ENCODE assay signal across 8 cellular contexts in genomic region chr1:30379684-30380624, GRCh38.
DNase-seq lines count a peak whose midpoint lies in the region; ATAC-seq, FAIRE-seq and TF ChIP-seq lines count a peak whose summit lies in the region.

No MANE protein-coding gene starts in this region.

- H3K4me3 Mint-ChIP-seq in activated naive CD8-positive, alpha-beta T cell treated with anti-CD3 and anti-CD28 coated beads, Interleukin-2, amount 50 U/mL, for 24 hours, result no peak overlapping the region

- FAIRE-seq in G401.6 (lab: Jason Lieb, UNC) (peak; percentile 37), pancreas (lab: Jason Lieb, UNC) (no peak)

- H3K27me3 ChIP-seq in MG63 (no peaks in the 10 kb centered on the region), pancreas (no peaks in the 10 kb centered on the region)

- intact Hi-C loops in Right ventricle myocardium inferior (cut with DNase I) (loop anchor here (2.0 kb wide), 1 partner anchor 1143 kb away; the partner anchor contains the start of gene PTPRU), pancreas (cut with DNase I) (loop anchor here in 2 of 3 donors (10.0 kb wide), 2 partner anchors 1135 to 1145 kb away; partner anchors contain the start of genes MECR (in 1 of the 2) and PTPRU (in 1 of the 2))

- CTCF ChIA-PET in RWPE1 (lab: Yijun Ruan, JAX), result interaction anchor here (0.6 to 2.2 kb wide), 38 partner anchors 8 to 1322 kb away, joined by 3 to 17 read pairs (median 4); partner anchors contain the start of gene MECR

- no peaks in the 10 kb centered on the region for H3K9me3 Mint-ChIP-seq in activated naive CD8-positive, alpha-beta T cell treated with anti-CD3 and anti-CD28 coated beads, Interleukin-2, amount 50 U/mL, for 24 hours

- TF ChIP-seq CTCF in RWPE1 (conservative IDR thresholded peaks at IDR 0.05; ENCODE audit: low read depth), result peak; percentile 89
- TF ChIP-seq CTCF in pancreas (IDR thresholded peaks at IDR 0.05), result peak; percentile 79 to 81 (median 80)

- H3K4me1 ChIP-seq in pancreas, result no peaks in the 10 kb centered on the region

- H3K4me1 Mint-ChIP-seq in activated naive CD8-positive, alpha-beta T cell treated with anti-CD3 and anti-CD28 coated beads, Interleukin-2, amount 50 U/mL, for 24 hours, result no peaks in the 10 kb centered on the region

- no peak for ATAC-seq in activated naive CD8-positive, alpha-beta T cell treated with anti-CD3 and anti-CD28 coated beads, Interleukin-2, amount 50 U/mL, for 24 hours
- ATAC-seq in Right ventricle myocardium inferior (peak; percentile 64), pancreas (peak; percentile 84 to 97 (median 92)), HG03378 (IDR thresholded peaks at IDR 0.05; ENCODE audit: unreplicated experiment) (no peak), GM19455 (IDR thresholded peaks at IDR 0.05; ENCODE audit: unreplicated experiment) (no peak)

- DNase-seq in MG63, result peak; percentile 70
- peak; percentile 82 for DNase-seq in RWPE1 (ENCODE audit: low spot score)
- peak; percentile 48 for DNase-seq in activated naive CD8-positive, alpha-beta T cell treated with anti-CD3 and anti-CD28 coated beads, Interleukin-2, amount 50 U/mL, for 24 hours
- DNase-seq in Right ventricle myocardium inferior (ENCODE audit: missing footprints), result no peak
- DNase-seq in pancreas, result peak in 3 of 6 donors; percentile 49 to 67 (median 66)

- WGBS in pancreas, 2 donors, result 55 to 61% methylated on average over 13 of the region's 13 CpGs

- H3K27me3 Mint-ChIP-seq in activated naive CD8-positive, alpha-beta T cell treated with anti-CD3 and anti-CD28 coated beads, Interleukin-2, amount 50 U/mL, for 24 hours, result peaks cover 9% of the 10 kb centered on the region

- no peak overlapping the region for H3K4me3 ChIP-seq in MG63
- H3K4me3 ChIP-seq in pancreas, result no peak overlapping the region

- H3K36me3 Mint-ChIP-seq in activated naive CD8-positive, alpha-beta T cell treated with anti-CD3 and anti-CD28 coated beads, Interleukin-2, amount 50 U/mL, for 24 hours (ENCODE audit: low read depth), result no peaks in the 10 kb centered on the region

- no peaks in the 10 kb centered on the region for H3K9me3 ChIP-seq in MG63
- no peaks in the 10 kb centered on the region for H3K9me3 ChIP-seq in pancreas

- POLR2A ChIA-PET in RWPE1 (lab: Yijun Ruan, JAX; ENCODE audit: low non-redundant PET), result no interaction called here

- H3K27ac Mint-ChIP-seq in activated naive CD8-positive, alpha-beta T cell treated with anti-CD3 and anti-CD28 coated beads, Interleukin-2, amount 50 U/mL, for 24 hours, result no peak overlapping the region

- H3K36me3 ChIP-seq in MG63, result no peaks in the 10 kb centered on the region
- no peaks in the 10 kb centered on the region for H3K36me3 ChIP-seq in pancreas

- H3K27ac ChIP-seq in RWPE1 (peak overlapping the region; percentile 42), pancreas (no peak overlapping the region)

Comparison
In these comparisons a context has a peak if more than half of its experiments do, and no peak if none do; other contexts are left out.
1. ATAC-seq: peak in Right ventricle myocardium inferior (single experiment) and pancreas (4 of 4); none in activated naive CD8-positive, alpha-beta T cell treated with anti-CD3 and anti-CD28 coated beads, Interleukin-2, amount 50 U/mL, for 24 hours (single experiment), HG03378 (single experiment) and GM19455 (single experiment).